21 cellular contexts compared by ENCODE assay signal in the genomic region with DNA sequence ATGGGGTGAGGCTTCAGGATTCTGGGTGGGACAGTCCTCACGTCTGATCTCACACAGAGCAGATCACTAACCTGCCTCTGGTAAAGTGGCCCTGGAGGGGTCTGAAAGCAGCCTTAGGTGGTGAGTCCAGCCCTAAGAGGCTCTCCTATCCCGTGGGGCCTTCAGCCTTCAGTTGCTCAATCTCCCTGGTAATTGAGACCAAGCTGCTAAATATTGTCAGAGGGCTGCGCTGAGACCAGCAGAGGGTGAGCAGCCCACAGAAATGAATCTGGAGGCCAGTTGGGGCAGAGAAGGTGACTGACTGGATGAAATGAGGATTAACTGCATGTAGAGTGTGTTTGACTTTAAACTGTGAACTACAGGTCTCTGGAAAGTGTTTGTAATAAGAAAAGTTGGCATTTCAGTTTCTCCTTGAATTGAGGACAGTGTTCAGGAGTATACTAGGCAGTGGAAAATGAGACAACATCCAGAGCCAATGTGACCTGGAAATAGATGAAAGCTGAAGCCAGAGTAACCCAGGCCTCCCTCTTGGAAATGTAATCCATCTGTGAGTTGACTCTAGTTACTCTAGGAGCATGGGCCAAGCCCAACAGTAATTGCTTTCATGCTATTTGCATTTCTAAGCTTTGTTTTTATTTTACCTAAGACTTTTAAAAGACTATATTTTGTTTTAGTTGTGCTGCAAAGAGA. TPM values are rescaled to one million over a fixed set of nuclear protein-coding genes. Genes with fewer than 3 reads are reported as not detected.
A peak's percentile ranks its signal among the peaks of the same experiment; 100 is the strongest.
DNase-seq lines count a peak whose midpoint lies in the region; ATAC-seq and TF ChIP-seq lines count a peak whose summit lies in the region.
"Had no signal": no experiment of that assay in that cellular context is flagged by ENCODE, and none has a peak within 500 bp of the region (broad histone marks: within the 10 kb centered on the region; RNA-seq: fewer than 3 reads in every experiment).

No MANE protein-coding gene starts in this region.

- peak overlapping the region; percentile 23 for H3K4me3 Mint-ChIP-seq in nephron progenitor cell
- H3K4me3 Mint-ChIP-seq: CD8-positive, alpha-beta T cell had no signal

- DNase-seq in AG10803 (ENCODE audit: low read depth) (peak; percentile 18), SK-N-DZ (ENCODE audit: low spot score) (peak; percentile 14), fibroblast of mammary gland (ENCODE audit: low read depth) (peak; percentile 41), nephron progenitor cell (no peak), NOMO-1 treated with DMSO at 0.1 percent for 48 hours (lab: John Stamatoyannopoulos, UW; ENCODE audit: unreplicated experiment) (no peak), Right ventricle myocardium inferior (ENCODE audit: missing footprints) (no peak)
- no peak for DNase-seq in stimulated activated naive CD4-positive, alpha-beta T cell (lab: John Stamatoyannopoulos, UW)
- DNase-seq in activated CD4-positive, alpha-beta T cell treated with anti-CD3 and anti-CD28 coated beads, Interleukin-2, amount 50 U/mL, for 4 hours: no peak
- DNase-seq: Calu3; CD8-positive, alpha-beta T cell; DMS79; KBM-7; NCI-H1048; NCI-H1436; NCI-H2029; NCI-H2171 treated with DMSO at 0.1 percent for 48 hours; NCI-H446 treated with DMSO at 0.1 percent for 48 hours; NCI-H69; NK-92 treated with Interleukin-12 subunit alpha and Interleukin-12 subunit beta, amount 100 ng/mL, for 24 hours; SHP77 had no signal

- H3K4me1 Mint-ChIP-seq in nephron progenitor cell: peaks cover 28% of the 10 kb centered on the region

- TF ChIP-seq CTCF in AG10803 (conservative IDR thresholded peaks at IDR 0.05; ENCODE audit: low read length) (no peak; the same call in 1 of the 2 replicates), fibroblast of mammary gland (conservative IDR thresholded peaks at IDR 0.05; ENCODE audit: control insufficient read depth, insufficient read depth, low read depth, low read length) (no peak), nephron progenitor cell (IDR thresholded peaks at IDR 0.05) (no peak)

- intact Hi-C loops in Right ventricle myocardium inferior (cut with DNase I): no loop called here

- H3K27ac Mint-ChIP-seq in nephron progenitor cell: peak overlapping the region; percentile 85
- H3K27ac Mint-ChIP-seq: CD8-positive, alpha-beta T cell had no signal

- ATAC-seq in Right ventricle myocardium inferior: no peak
- ATAC-seq: CD8-positive, alpha-beta T cell had no signal

- H3K9me3 Mint-ChIP-seq in nephron progenitor cell: peaks cover 17% of the 10 kb centered on the region
- H3K9me3 Mint-ChIP-seq: CD8-positive, alpha-beta T cell had no signal

- H3K4me3 ChIP-seq in AG10803 (ENCODE audit: low read length) (no peak overlapping the region), fibroblast of mammary gland (ENCODE audit: control insufficient read depth, low read depth, low read length) (no peak overlapping the region)
- H3K4me3 ChIP-seq: BLaER1 treated with 17β-estradiol and CSF1 and Interleukin-3, amounts not matched to agents 10 nM and 100 nM had no signal

- peaks cover 7% of the 10 kb centered on the region for H3K27me3 Mint-ChIP-seq in nephron progenitor cell (ENCODE audit: low read depth, poor library complexity)

- peaks cover 4% of the 10 kb centered on the region for H3K36me3 Mint-ChIP-seq in nephron progenitor cell (ENCODE audit: low read depth)
- H3K36me3 Mint-ChIP-seq: CD8-positive, alpha-beta T cell had no signal

RNA-seq across cellular contexts. Expression of a gene that starts 14.3 kb away (rescaled TPM):
- polyA plus RNA-seq in SK-N-DZ (2014; cell fraction: cytosol; rRNA removed): 97.4 and 97.5 TPM in 2 replicates
- 137 and 171 TPM in 2 replicates for polyA plus RNA-seq in SK-N-DZ (2014; cell fraction: nucleus; rRNA removed)
- total RNA-seq in Right ventricle myocardium inferior: 74.7 TPM

RNA-seq across cellular contexts. Expression of a gene that starts 23.8 kb away (rescaled TPM):
- 13.8 and 15.3 TPM in 2 replicates for polyA plus RNA-seq in SK-N-DZ (2014; cell fraction: cytosol; rRNA removed)
- polyA plus RNA-seq in SK-N-DZ (2014; cell fraction: nucleus; rRNA removed): 9.0 and 11.3 TPM in 2 replicates
- 15.4 TPM for total RNA-seq in Right ventricle myocardium inferior

Comparison
In these comparisons a context has a peak if more than half of its experiments do, and no peak if none do; other contexts are left out.
1. DNase-seq: peak in AG10803 (single experiment), SK-N-DZ (single experiment) and fibroblast of mammary gland (single experiment); none in nephron progenitor cell (single experiment), stimulated activated naive CD4-positive, alpha-beta T cell (0 of 6), activated CD4-positive, alpha-beta T cell treated with anti-CD3 and anti-CD28 coated beads, Interleukin-2, amount 50 U/mL, for 4 hours (0 of 2), NOMO-1 treated with DMSO at 0.1 percent for 48 hours (single experiment) and Right ventricle myocardium inferior (single experiment).